Comparison of ENCODE assay signal across 28 cellular contexts in the genomic region with DNA sequence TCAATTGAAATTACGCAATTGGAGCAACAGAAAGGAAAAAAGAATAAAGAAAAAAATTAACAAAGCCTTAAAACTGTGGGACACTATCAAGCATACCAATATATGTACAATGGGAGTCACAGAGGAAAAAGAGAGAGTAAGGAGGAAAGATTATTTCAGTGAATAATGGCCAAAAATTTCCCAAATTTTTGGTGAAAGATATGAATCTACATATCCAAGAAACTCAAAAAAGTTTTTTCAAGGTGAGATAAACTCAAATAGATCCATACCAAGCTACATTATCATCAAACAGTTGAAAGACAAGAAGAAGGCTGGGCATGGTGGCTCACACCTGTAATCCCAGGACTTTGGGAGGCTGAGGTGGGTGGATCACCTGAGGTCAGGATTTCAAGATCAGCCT.
"Had no signal": no experiment of that assay in that cellular context is flagged by ENCODE, and none has a peak within 500 bp of the region (broad histone marks: within the 10 kb centered on the region; RNA-seq: fewer than 3 reads in every experiment).

No MANE protein-coding gene starts in this region.

- ATAC-seq: effector memory CD8-positive, alpha-beta T cell; esophagus mucosa; foreskin keratinocyte; gastrocnemius medialis; gastroesophageal sphincter; heart left ventricle; heart right ventricle had no signal

- H3K4me1 ChIP-seq: colonic mucosa, esophagus muscularis mucosa, esophagus squamous epithelium, foreskin keratinocyte, gastrocnemius medialis, gastroesophageal sphincter, heart left ventricle, heart right ventricle had no signal

- H3K27ac ChIP-seq: colonic mucosa, coronary artery, dorsolateral prefrontal cortex, epithelial cell of prostate, esophagus muscularis mucosa, esophagus squamous epithelium, foreskin keratinocyte, gastrocnemius medialis, gastroesophageal sphincter, heart left ventricle, heart right ventricle had no signal

- DNase-seq: colonic mucosa; cortex of kidney; dermis blood vessel endothelial cell; dorsolateral prefrontal cortex; effector CD4-positive, alpha-beta T cell; effector CD8-positive, alpha-beta T cell; effector memory CD4-positive, alpha-beta T cell; effector memory CD8-positive, alpha-beta T cell; endodermal cell; erythroblast; esophagus squamous epithelium; foreskin fibroblast; foreskin keratinocyte; foreskin melanocyte; gastrocnemius medialis; glutamatergic neuron; head of caudate nucleus; heart left ventricle; heart right ventricle had no signal

- H3K4me3 ChIP-seq: colonic mucosa, coronary artery, dorsolateral prefrontal cortex, esophagus muscularis mucosa, esophagus squamous epithelium, gastrocnemius medialis, gastroesophageal sphincter, heart left ventricle, heart right ventricle had no signal

- H3K36me3 ChIP-seq: colonic mucosa, esophagus muscularis mucosa, esophagus squamous epithelium, gastrocnemius medialis, gastroesophageal sphincter, heart left ventricle, heart right ventricle had no signal

- FAIRE-seq: colon, endometrium, endothelial cell of umbilical vein, frontal cortex had no signal

- H3K27me3 ChIP-seq: colonic mucosa, dorsolateral prefrontal cortex had no signal

- H3K9me3 ChIP-seq: colonic mucosa had no signal
